ENCODE assay signal across 8 cellular contexts in the genomic region with DNA sequence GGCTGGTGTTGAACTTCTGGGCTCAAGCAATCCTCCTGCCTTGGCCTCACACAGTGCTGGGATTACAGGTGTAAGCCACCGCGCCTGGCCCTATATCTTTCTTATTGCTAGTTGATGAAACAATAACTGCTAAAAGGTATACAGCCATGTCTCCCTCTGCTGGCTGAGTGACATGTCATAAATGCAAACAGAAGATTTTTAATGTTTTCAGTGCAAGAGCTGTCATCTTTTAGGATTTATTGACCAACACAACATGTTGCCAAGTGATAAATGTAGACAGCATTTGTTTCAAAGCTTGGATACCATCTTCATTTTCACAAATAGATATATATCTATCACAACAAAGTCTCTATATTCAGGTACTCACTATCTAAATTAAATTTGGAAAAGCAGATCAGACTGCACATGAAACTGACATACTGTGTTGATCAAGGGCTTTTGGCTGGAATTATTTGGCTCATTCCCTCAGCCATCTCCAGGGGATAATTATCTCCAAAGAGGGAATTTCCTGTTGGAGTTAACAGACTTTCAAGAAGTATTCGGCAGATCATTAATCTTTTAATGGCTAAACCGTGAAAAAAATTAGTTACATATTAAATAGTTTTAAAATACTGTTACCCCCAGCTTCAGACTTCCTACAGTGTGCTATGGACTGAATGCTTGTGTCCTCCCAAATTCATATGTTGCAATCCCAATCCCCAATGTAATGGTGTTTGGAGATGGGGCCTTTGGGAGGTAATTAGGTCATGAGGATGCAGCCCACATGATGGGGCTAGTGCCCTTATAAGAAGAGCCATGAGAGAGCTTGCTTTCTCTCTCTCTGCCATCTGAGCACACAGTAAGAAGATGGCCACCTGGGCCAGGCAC. TPM values are rescaled to one million over a fixed set of nuclear protein-coding genes. Genes with fewer than 3 reads are reported as not detected.
DNase-seq lines count a peak whose midpoint lies in the region; ATAC-seq and TF ChIP-seq lines count a peak whose summit lies in the region.

No MANE protein-coding gene starts in this region.

- no peaks in the 10 kb centered on the region for H3K36me3 Mint-ChIP-seq in activated T-cell treated with anti-CD3 and anti-CD28 coated beads, Interleukin-2, amount 50 U/mL, for 4 hours (ENCODE audit: insufficient read depth)

- in situ Hi-C loops in Caki2 (cut with HindIII; ENCODE audit: low pct_unique_long_range_greater_than_20kb, low sequenced_read_pairs): no loop called here

- H3K27ac ChIP-seq in HEK293 (ENCODE audit: extremely low read depth, low read depth, low read length) (no peak overlapping the region), sigmoid colon (no peak overlapping the region)

- H3K9me3 ChIP-seq in HEK293 (ENCODE audit: control insufficient read depth, insufficient read depth, low read depth, low read length) (no peaks in the 10 kb centered on the region), sigmoid colon (no peaks in the 10 kb centered on the region), MG63 (no peaks in the 10 kb centered on the region)

- ATAC-seq in activated T-cell treated with anti-CD3 and anti-CD28 coated beads, Interleukin-2, amount 50 U/mL, for 4 hours: peak in 1 of 2 donors; percentile 48
- ATAC-seq in GM21360 (IDR thresholded peaks at IDR 0.05; ENCODE audit: unreplicated experiment): no peak

- no peak overlapping the region for H3K4me3 Mint-ChIP-seq in activated T-cell treated with anti-CD3 and anti-CD28 coated beads, Interleukin-2, amount 50 U/mL, for 4 hours

- peaks cover 3% of the 10 kb centered on the region for H3K4me1 Mint-ChIP-seq in activated T-cell treated with anti-CD3 and anti-CD28 coated beads, Interleukin-2, amount 50 U/mL, for 4 hours (ENCODE audit: low read depth)

- WGBS in sigmoid colon, 2 donors: 15 to 55% methylated on average over 4 of the region's 4 CpGs

- no peaks in the 10 kb centered on the region for H3K36me3 ChIP-seq in HEK293 (ENCODE audit: control insufficient read depth in 2 of 2, insufficient read depth in 1 of 2, low read length in 2 of 2)
- H3K36me3 ChIP-seq in sigmoid colon: no peaks in the 10 kb centered on the region
- no peaks in the 10 kb centered on the region for H3K36me3 ChIP-seq in MG63

- H3K27me3 ChIP-seq in sigmoid colon (no peaks in the 10 kb centered on the region), MG63 (no peaks in the 10 kb centered on the region)

- H3K4me1 ChIP-seq in HEK293 (ENCODE audit: control insufficient read depth, insufficient read depth, low read length): no peaks in the 10 kb centered on the region
- H3K4me1 ChIP-seq in sigmoid colon: no peaks in the 10 kb centered on the region

- TF ChIP-seq POLR2A in sigmoid colon (IDR thresholded peaks at IDR 0.05): no peak

- H3K27me3 Mint-ChIP-seq in activated T-cell treated with anti-CD3 and anti-CD28 coated beads, Interleukin-2, amount 50 U/mL, for 4 hours (ENCODE audit: low read depth): no peaks in the 10 kb centered on the region

- POLR2A ChIA-PET in HEK293 (lab: Yijun Ruan, JAX): no interaction called here

- H3K4me3 ChIP-seq in HEK293 (ENCODE audit: low read depth, low read length) (no peak overlapping the region), foreskin fibroblast (ENCODE audit: low read depth in 1 of 2, low read length in 2 of 2) (no peak overlapping the region), sigmoid colon (no peak overlapping the region), MG63 (no peak overlapping the region)

- no peaks in the 10 kb centered on the region for H3K9me3 Mint-ChIP-seq in activated T-cell treated with anti-CD3 and anti-CD28 coated beads, Interleukin-2, amount 50 U/mL, for 4 hours

- intact Hi-C loops in sigmoid colon (cut with DNase I): loop anchor here (10.0 kb wide), 1 partner anchor 275 kb away; no protein-coding TSS in a partner anchor

- TF ChIP-seq CTCF in HEK293 (tag by site-specific recombination; IDR thresholded peaks at IDR 0.05) (peak; percentile 38; the same call in 1 of the 2 replicates), foreskin fibroblast (IDR thresholded peaks at IDR 0.05; ENCODE audit: low read depth, low read length) (peak; percentile 18), sigmoid colon (IDR thresholded peaks at IDR 0.05) (peak in 3 of 4 experiments; percentile 21 to 31 (median 26))

- peak; percentile 79 for DNase-seq in Caki2 (ENCODE audit: low read depth)
- peak; percentile 84 for DNase-seq in NCI-H69 (lab: John Stamatoyannopoulos, UW)
- DNase-seq in activated T-cell treated with anti-CD3 and anti-CD28 coated beads, Interleukin-2, amount 50 U/mL, for 4 hours: peak; percentile 42
- peak; percentile 21 to 60 for DNase-seq in foreskin fibroblast
- DNase-seq in sigmoid colon: no peak
- DNase-seq in MG63: no peak

- no peak for TF ChIP-seq EP300 in sigmoid colon (IDR thresholded peaks at IDR 0.05)

- CTCF ChIA-PET in HEK293 (lab: Yijun Ruan, JAX): interaction anchor here (0.6 to 2.2 kb wide), 13 partner anchors 9 to 622 kb away, joined by 3 to 14 read pairs (median 4); no protein-coding TSS in a partner anchor

TF ChIP-seq in HEK293, 187 proteins besides CTCF, POLR2A, EP300 and RAD21 (continues in another document):
- TF ChIP-seq SP7 (tag by site-specific recombination; IDR thresholded peaks at IDR 0.05) (peak; percentile 52; the same call in 1 of the 2 replicates), ZBTB8A (tag by site-specific recombination; IDR thresholded peaks at IDR 0.05) (no peak), ZNF394 (tag by site-specific recombination; IDR thresholded peaks at IDR 0.05; ENCODE audit: borderline replicate concordance) (no peak), ZNF830 (tag by site-specific recombination; IDR thresholded peaks at IDR 0.05; ENCODE audit: low read depth) (no peak), KLF1 (tag by site-specific recombination; IDR thresholded peaks at IDR 0.05) (no peak), ZNF132 (tag by site-specific recombination; IDR thresholded peaks at IDR 0.05; ENCODE audit: borderline replicate concordance) (no peak), ZNF843 (tag by site-specific recombination; IDR thresholded peaks at IDR 0.05) (no peak), ZNF366 (tag by site-specific recombination; conservative IDR thresholded peaks at IDR 0.05) (no peak), ZNF292 (tag by site-specific recombination; IDR thresholded peaks at IDR 0.05; ENCODE audit: borderline replicate concordance, low read depth) (no peak), GLIS1 (tag by site-specific recombination; IDR thresholded peaks at IDR 0.05) (no peak), ZNF202 (tag by site-specific recombination; IDR thresholded peaks at IDR 0.05; ENCODE audit: borderline replicate concordance) (no peak), ZNF558 (tag by site-specific recombination; IDR thresholded peaks at IDR 0.05) (no peak), ZNF654 (tag by site-specific recombination; IDR thresholded peaks at IDR 0.05; ENCODE audit: low read depth) (peak; percentile 79), ZNF2 (tag by site-specific recombination; IDR thresholded peaks at IDR 0.05) (no peak), MZF1 (tag by site-specific recombination; IDR thresholded peaks at IDR 0.05; ENCODE audit: borderline replicate concordance) (0 out of 2 replicates have a peak, but pooled peaks have one; percentile 20), EGR2 (tag by site-specific recombination; IDR thresholded peaks at IDR 0.05; ENCODE audit: low read depth) (no peak)
- TF ChIP-seq, protein P1, sequence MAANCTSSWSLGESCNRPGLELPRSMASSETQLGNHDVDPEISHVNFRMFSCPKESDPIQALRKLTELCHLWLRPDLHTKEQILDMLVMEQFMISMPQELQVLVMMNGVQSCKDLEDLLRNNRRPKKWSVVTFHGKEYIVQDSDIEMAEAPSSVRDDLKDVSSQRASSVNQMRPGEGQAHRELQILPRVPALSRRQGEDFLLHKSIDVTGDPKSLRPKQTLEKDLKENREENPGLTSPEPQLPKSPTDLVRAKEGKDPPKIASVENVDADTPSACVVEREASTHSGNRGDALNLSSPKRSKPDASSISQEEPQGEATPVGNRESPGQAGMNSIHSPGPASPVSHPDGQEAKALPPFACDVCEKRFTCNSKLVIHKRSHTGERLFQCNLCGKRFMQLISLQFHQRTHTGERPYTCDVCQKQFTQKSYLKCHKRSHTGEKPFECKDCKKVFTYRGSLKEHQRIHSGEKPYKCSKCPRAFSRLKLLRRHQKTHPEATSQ (tag by site-specific recombination; IDR thresholded peaks at IDR 0.05): no peak
- TF ChIP-seq, protein P2, sequence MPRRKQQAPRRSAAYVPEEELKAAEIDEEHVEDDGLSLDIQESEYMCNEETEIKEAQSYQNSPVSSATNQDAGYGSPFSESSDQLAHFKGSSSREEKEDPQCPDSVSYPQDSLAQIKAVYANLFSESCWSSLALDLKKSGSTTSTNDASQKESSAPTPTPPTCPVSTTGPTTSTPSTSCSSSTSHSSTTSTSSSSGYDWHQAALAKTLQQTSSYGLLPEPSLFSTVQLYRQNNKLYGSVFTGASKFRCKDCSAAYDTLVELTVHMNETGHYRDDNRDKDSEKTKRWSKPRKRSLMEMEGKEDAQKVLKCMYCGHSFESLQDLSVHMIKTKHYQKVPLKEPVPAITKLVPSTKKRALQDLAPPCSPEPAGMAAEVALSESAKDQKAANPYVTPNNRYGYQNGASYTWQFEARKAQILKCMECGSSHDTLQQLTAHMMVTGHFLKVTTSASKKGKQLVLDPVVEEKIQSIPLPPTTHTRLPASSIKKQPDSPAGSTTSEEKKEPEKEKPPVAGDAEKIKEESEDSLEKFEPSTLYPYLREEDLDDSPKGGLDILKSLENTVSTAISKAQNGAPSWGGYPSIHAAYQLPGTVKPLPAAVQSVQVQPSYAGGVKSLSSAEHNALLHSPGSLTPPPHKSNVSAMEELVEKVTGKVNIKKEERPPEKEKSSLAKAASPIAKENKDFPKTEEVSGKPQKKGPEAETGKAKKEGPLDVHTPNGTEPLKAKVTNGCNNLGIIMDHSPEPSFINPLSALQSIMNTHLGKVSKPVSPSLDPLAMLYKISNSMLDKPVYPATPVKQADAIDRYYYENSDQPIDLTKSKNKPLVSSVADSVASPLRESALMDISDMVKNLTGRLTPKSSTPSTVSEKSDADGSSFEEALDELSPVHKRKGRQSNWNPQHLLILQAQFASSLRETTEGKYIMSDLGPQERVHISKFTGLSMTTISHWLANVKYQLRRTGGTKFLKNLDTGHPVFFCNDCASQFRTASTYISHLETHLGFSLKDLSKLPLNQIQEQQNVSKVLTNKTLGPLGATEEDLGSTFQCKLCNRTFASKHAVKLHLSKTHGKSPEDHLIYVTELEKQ (tag by site-specific recombination; IDR thresholded peaks at IDR 0.05; ENCODE audit: borderline replicate concordance): 0 out of 2 replicates have a peak, but pooled peaks have one; percentile 34

RNA-seq across cellular contexts. Expression of gene SRPK2, which starts 41.3 kb away (rescaled TPM):
- 20.6 and 27.6 TPM in 2 replicates for total RNA-seq in Caki2 (2014; rRNA removed; shearing (Covaris generic); ENCODE audit: low replicate concordance)
- 10 to 100 TPM; 29.6 to 32.2 (median 30.0) TPM for total RNA-seq in activated T-cell treated with anti-CD3 and anti-CD28 coated beads, Interleukin-2, amount 50 U/mL, for 4 hours
- total RNA-seq in sigmoid colon: 10 to 100 TPM; 42.9 to 57.6 (median 56.8) TPM
- polyA plus RNA-seq in sigmoid colon: 10 to 100 TPM; 12.0 to 15.0 (median 14.0) TPM
- 40.5 and 56.9 TPM in 2 replicates for total RNA-seq in MG63 (2014; rRNA removed; shearing (Covaris generic); ENCODE audit: low replicate concordance)

Comparison
In these comparisons a context has a peak if more than half of its experiments do, and no peak if none do; other contexts are left out.
1. DNase-seq: peak in Caki2 (single experiment), NCI-H69 (single experiment), activated T-cell treated with anti-CD3 and anti-CD28 coated beads, Interleukin-2, amount 50 U/mL, for 4 hours (single experiment) and foreskin fibroblast (2 of 2); none in sigmoid colon (single experiment) and MG63 (single experiment).
2. Peak in every context shown above with its lines, with median percentiles within 50 percentile points of each other: CTCF ChIP-seq.